ENCODE assay signal across 16 cellular contexts in genomic region chr12:25712169-25712568, GRCh38.
DNase-seq lines count a peak whose midpoint lies in the region; ATAC-seq and TF ChIP-seq lines count a peak whose summit lies in the region.
"Had no signal": no experiment of that assay in that cellular context is flagged by ENCODE, and none has a peak within 500 bp of the region (broad histone marks: within the 10 kb centered on the region; RNA-seq: fewer than 3 reads in every experiment).

No MANE protein-coding gene starts in this region.

- TF ChIP-seq CTCF in GM06990 (IDR thresholded peaks at IDR 0.05; ENCODE audit: insufficient read depth, low read length, poor library complexity, severe bottlenecking): no peak
- no peak for TF ChIP-seq CTCF in KMS-11 (conservative IDR thresholded peaks at IDR 0.05; ENCODE audit: low read depth, low read length)

- H3K79me2 ChIP-seq in KMS-11 (ENCODE audit: insufficient read depth, low read depth): no peaks in the 10 kb centered on the region

- H2AFZ ChIP-seq in KMS-11 (ENCODE audit: low read depth): peak overlapping the region; percentile 28; the same call in 1 of the 2 replicates
- H2AFZ ChIP-seq: GM23338 had no signal

- no peaks in the 10 kb centered on the region for H3K27me3 ChIP-seq in GM06990 (replicated peaks; ENCODE audit: control insufficient read depth, insufficient read depth, low read length)
- no peaks in the 10 kb centered on the region for H3K27me3 ChIP-seq in KMS-11 (ENCODE audit: insufficient read depth, low read depth)
- H3K27me3 ChIP-seq: thyroid gland had no signal

- peaks cover 23% of the 10 kb centered on the region for H3K4me1 ChIP-seq in KMS-11 (ENCODE audit: low read depth, poor library complexity, severe bottlenecking)
- H3K4me1 ChIP-seq: psoas muscle, thyroid gland had no signal

- ATAC-seq in GM18868 (IDR thresholded peaks at IDR 0.05; ENCODE audit: unreplicated experiment) (peak; percentile 33), HG02759 (IDR thresholded peaks at IDR 0.05; ENCODE audit: unreplicated experiment) (peak; percentile 41)
- ATAC-seq: GM23338, left cardiac atrium, psoas muscle had no signal

- DNase-seq in GM06990 (ENCODE audit: extremely low read depth, insufficient read length) (peak; percentile 10), dedifferentiated amniotic fluid mesenchymal stem cell (ENCODE audit: extremely low spot score) (no peak), NCI-H2227 treated with DMSO at 0.1 percent for 48 hours (lab: John Stamatoyannopoulos, UW) (no peak), NCI-H345 treated with DMSO at 0.1 percent for 48 hours (lab: John Stamatoyannopoulos, UW; ENCODE audit: unreplicated experiment) (no peak), DMS53 treated with DMSO at 0.1 percent for 48 hours (lab: John Stamatoyannopoulos, UW; ENCODE audit: unreplicated experiment) (no peak)
- DNase-seq: activated B cell treated with CpG ODN at 0.5 μM for 24 hours; left cardiac atrium; NCI-H1105 treated with DMSO at 0.1 percent for 48 hours; NCI-H226; psoas muscle; stimulated activated CD4-positive, alpha-beta T cell treated with anti-CD3 and anti-CD28 coated beads, Interleukin-15, amount 100 ng/mL, for 24 hours; thyroid gland had no signal

- H3K27ac ChIP-seq in KMS-11: peak overlapping the region; percentile 45
- H3K27ac ChIP-seq: psoas muscle, thyroid gland had no signal

- H3K4me2 ChIP-seq in KMS-11: peak overlapping the region; percentile 58; the same call in 1 of the 2 replicates
- H3K4me2 ChIP-seq: GM23338 had no signal

- H3K36me3 ChIP-seq in GM06990 (ENCODE audit: control insufficient read depth, insufficient read depth, low read length): no peaks in the 10 kb centered on the region
- no peaks in the 10 kb centered on the region for H3K36me3 ChIP-seq in KMS-11 (ENCODE audit: insufficient read depth)
- H3K36me3 ChIP-seq: thyroid gland had no signal

- H4K20me1 ChIP-seq in KMS-11 (ENCODE audit: insufficient read depth): no peaks in the 10 kb centered on the region

- no peak overlapping the region for H3K9ac ChIP-seq in KMS-11

- H3K4me3 ChIP-seq in GM06990 (replicated peaks; ENCODE audit: low read depth, low read length): no peak overlapping the region
- no peak overlapping the region for H3K4me3 ChIP-seq in KMS-11 (IDR thresholded peaks at IDR 0.05; ENCODE audit: insufficient read depth, low read depth, low read length)
- H3K4me3 ChIP-seq: GM23338, psoas muscle, thyroid gland had no signal
